ENCODE assay signal across 8 cellular contexts in the genomic region with DNA sequence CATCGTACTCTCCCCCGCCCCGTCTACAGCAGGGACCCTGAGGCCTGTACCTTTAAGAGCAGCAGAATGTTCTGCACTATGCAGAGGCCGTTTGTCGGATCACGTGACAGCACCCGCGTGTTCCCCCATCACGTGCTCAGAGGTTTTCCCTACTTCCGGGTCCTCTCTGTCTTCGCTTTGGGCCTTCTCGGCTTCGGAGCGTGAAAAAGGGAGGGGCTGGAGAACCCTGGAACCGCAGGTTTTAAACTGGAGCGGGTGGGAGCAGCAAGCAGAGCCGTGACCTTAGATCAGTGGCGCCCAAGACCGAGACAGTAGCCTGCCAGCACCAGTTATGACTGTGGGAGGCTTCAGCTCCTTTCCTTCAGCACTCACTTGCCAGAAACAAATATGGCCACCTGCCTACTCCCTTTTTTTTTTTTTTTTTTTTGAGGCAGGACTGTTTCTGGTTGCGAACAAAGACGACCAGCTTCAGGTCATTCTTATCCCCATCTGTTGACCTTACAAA. TPM values are rescaled to one million over a fixed set of nuclear protein-coding genes. Genes with fewer than 3 reads are reported as not detected.
DNase-seq lines count a peak whose midpoint lies in the region; ATAC-seq and TF ChIP-seq lines count a peak whose summit lies in the region.

A gene (minus strand): TSS at position 105 of the 505 bp plus-strand sequence. CDS start 315 bp downstream, outside the sequence.

- H3K4me1 ChIP-seq in mononuclear cell (ENCODE audit: insufficient read depth, low read length) = peaks cover 74% of the 10 kb centered on the region

- DNase-seq in DMS 273 (lab: John Stamatoyannopoulos, UW; ENCODE audit: unreplicated experiment) (peak; percentile 96), OCI-M2 (lab: John Stamatoyannopoulos, UW; ENCODE audit: unreplicated experiment) (peak; percentile 39), activated T-cell treated with anti-CD3 and anti-CD28 coated beads for 4 hours (peak; percentile 76), epithelial cell of prostate (ENCODE audit: low read depth, low spot score) (peak; percentile 85)
- peak; percentile 68 to 80 for DNase-seq in stimulated activated CD8-positive, alpha-beta memory T cell treated with anti-CD3 and anti-CD28 coated beads, Interleukin-2, amount 100 ng/mL, for 48 hours (ENCODE audit: low read depth in 2 of 2)

- ATAC-seq in GM21528 (IDR thresholded peaks at IDR 0.05; ENCODE audit: low FRiP score, unreplicated experiment) = peak; percentile 73

- peak; percentile 19; the same call in 1 of the 2 replicates for TF ChIP-seq EP300 in Ishikawa (IDR thresholded peaks at IDR 0.05; ENCODE audit: borderline replicate concordance)

- TF ChIP-seq RAD21 in Ishikawa (IDR thresholded peaks at IDR 0.05; ENCODE audit: low read depth) = no peak

- H3K4me3 ChIP-seq in mononuclear cell (ENCODE audit: low read length) = peak within 1 kb of the TSS; percentile 96

- H3K9me3 ChIP-seq in mononuclear cell (ENCODE audit: low read depth, low read length) = no peaks in the 10 kb centered on the region

- no peaks in the 10 kb centered on the region for H3K27me3 ChIP-seq in mononuclear cell (ENCODE audit: insufficient read depth, low read length)

- peak within 1 kb of the TSS; percentile 88 for H3K27ac ChIP-seq in epithelial cell of prostate

TF ChIP-seq in Ishikawa, 13 proteins besides CTCF, POLR2A, EP300 and RAD21:
- TF ChIP-seq, protein P1, sequence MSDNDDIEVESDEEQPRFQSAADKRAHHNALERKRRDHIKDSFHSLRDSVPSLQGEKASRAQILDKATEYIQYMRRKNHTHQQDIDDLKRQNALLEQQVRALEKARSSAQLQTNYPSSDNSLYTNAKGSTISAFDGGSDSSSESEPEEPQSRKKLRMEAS (IDR thresholded peaks at IDR 0.05) = peak; percentile 93
- TF ChIP-seq EGR1 (IDR thresholded peaks at IDR 0.05) = peak; percentile 57; the same call in 1 of the 2 replicates
- TF ChIP-seq YY1 (IDR thresholded peaks at IDR 0.05; ENCODE audit: low read depth) = peak; percentile 98
- TF ChIP-seq TCF12 (IDR thresholded peaks at IDR 0.05; ENCODE audit: low read depth) = peak; percentile 68; the same call in 1 of the 2 replicates
- TF ChIP-seq, protein P2, sequence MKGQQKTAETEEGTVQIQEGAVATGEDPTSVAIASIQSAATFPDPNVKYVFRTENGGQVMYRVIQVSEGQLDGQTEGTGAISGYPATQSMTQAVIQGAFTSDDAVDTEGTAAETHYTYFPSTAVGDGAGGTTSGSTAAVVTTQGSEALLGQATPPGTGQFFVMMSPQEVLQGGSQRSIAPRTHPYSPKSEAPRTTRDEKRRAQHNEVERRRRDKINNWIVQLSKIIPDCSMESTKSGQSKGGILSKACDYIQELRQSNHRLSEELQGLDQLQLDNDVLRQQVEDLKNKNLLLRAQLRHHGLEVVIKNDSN (IDR thresholded peaks at IDR 0.05) = peak; percentile 99
- no peak for TF ChIP-seq NFIC (IDR thresholded peaks at IDR 0.05)

RNA-seq across cellular contexts. Expression of the gene that starts here (rescaled TPM):
- 17.2 TPM for total RNA-seq in mononuclear cell

Comparison
In these comparisons a context has a peak if more than half of its experiments do, and no peak if none do; other contexts are left out.
1. Peak in every context shown above with its lines: DNase-seq, ATAC-seq, H3K4me3 ChIP-seq and H3K27ac ChIP-seq.
2. DNase-seq: peak in every context shown above with its lines; median percentile 96 in DMS 273; 85 in epithelial cell of prostate; 76 in activated T-cell treated with anti-CD3 and anti-CD28 coated beads for 4 hours; 74 in stimulated activated CD8-positive, alpha-beta memory T cell treated with anti-CD3 and anti-CD28 coated beads, Interleukin-2, amount 100 ng/mL, for 48 hours; 39 in OCI-M2.